Comparison of ENCODE assay signal across 22 cellular contexts in the genomic region with DNA sequence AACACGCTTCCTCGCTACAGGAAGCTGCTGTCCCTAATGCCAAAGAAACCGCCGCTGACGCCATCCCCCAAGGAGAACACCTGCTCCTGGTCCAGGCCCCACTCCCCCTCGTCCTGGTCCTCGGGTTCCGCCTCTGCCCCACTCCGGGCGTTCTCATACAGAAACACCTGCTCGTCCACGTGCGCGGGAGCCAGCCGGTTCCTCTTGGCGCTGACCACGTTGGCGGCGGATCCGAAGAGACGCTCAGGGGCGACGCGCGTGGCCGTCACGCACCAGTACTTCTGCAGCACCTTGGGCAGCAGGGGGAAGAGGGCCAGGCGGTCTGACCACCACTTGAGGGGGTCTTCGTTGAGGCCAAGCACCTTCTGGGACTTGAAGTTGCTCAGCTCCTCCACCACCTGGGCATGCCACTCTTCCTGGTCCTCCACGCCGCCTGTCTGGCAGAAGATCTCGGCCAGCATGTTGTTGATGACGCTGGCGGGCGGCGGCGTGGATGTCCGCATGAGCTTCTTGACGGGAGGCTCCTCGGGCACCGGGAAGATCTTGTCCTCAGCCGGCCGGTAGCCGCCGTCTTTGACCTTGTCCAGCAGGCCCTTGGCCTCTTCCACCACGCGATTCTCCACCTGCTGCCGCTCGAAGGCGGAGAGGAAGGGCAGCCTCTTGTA.
"Had no signal": no experiment of that assay in that cellular context is flagged by ENCODE, and none has a peak within 500 bp of the region (broad histone marks: within the 10 kb centered on the region; RNA-seq: fewer than 3 reads in every experiment).

No MANE protein-coding gene starts in this region.

- DNase-seq: activated CD4-positive, alpha-beta T cell treated with anti-CD3 and anti-CD28 coated beads for 4 hours; activated CD4-positive, alpha-beta T cell treated with anti-CD3 and anti-CD28 coated beads, Interleukin-2, amount 50 U/mL, for 48 hours; activated effector memory CD4-positive, alpha-beta T cell treated with Interleukin-2 at 50 U/mL for 16 hours; activated naive CD4-positive, alpha-beta T cell treated with anti-CD3 and anti-CD28 coated beads for 36 hours; activated naive CD8-positive, alpha-beta T cell treated with anti-CD3 and anti-CD28 coated beads, Interleukin-2, amount 10 ng/mL, durations not matched to agents 7 days and 5 days; activated T-cell treated with anti-CD3 and anti-CD28 coated beads, Interleukin-2, amount 50 U/mL, for 72 hours; amygdala; cerebellar nuclear complex; cortex of kidney; erythroblast; foreskin fibroblast; heart right ventricle; kidney; left lung; ovary; stimulated activated CD4-positive, alpha-beta T cell treated with anti-CD3 and anti-CD28 coated beads, Interleukin-4, amount 100 ng/mL, for 1 hour; stimulated activated naive CD4-positive, alpha-beta T cell treated with Interleukin-2 at 50 U/mL for 16 hours; upper lobe of right lung had no signal

- H3K27ac Mint-ChIP-seq: activated naive CD4-positive, alpha-beta T cell treated with anti-CD3 and anti-CD28 coated beads for 36 hours; activated naive CD8-positive, alpha-beta T cell treated with anti-CD3 and anti-CD28 coated beads, Interleukin-2, amount 10 ng/mL, durations not matched to agents 7 days and 5 days; activated T-cell treated with anti-CD3 and anti-CD28 coated beads, Interleukin-2, amount 50 U/mL, for 72 hours had no signal

- H3K4me3 Mint-ChIP-seq: activated naive CD4-positive, alpha-beta T cell treated with anti-CD3 and anti-CD28 coated beads for 36 hours; activated naive CD8-positive, alpha-beta T cell treated with anti-CD3 and anti-CD28 coated beads, Interleukin-2, amount 10 ng/mL, durations not matched to agents 7 days and 5 days; activated T-cell treated with anti-CD3 and anti-CD28 coated beads, Interleukin-2, amount 50 U/mL, for 72 hours; naive thymus-derived CD8-positive, alpha-beta T cell had no signal

- H3K27ac ChIP-seq: heart right ventricle, left lung, ovary, prostate gland, upper lobe of right lung had no signal

- H3K9me3 ChIP-seq: heart right ventricle, left lung, ovary, prostate gland, upper lobe of right lung had no signal

- H3K27me3 ChIP-seq: heart right ventricle, left lung, ovary, upper lobe of right lung had no signal

- H3K4me1 ChIP-seq: left lung, prostate gland, upper lobe of right lung had no signal

- ATAC-seq: activated T-cell treated with anti-CD3 and anti-CD28 coated beads, Interleukin-2, amount 50 U/mL, for 72 hours; left lung; naive thymus-derived CD8-positive, alpha-beta T cell had no signal

- H3K4me3 ChIP-seq: heart right ventricle, left lung, lung, ovary, prostate gland, upper lobe of right lung had no signal

- FAIRE-seq: endometrium, kidney had no signal

- H3K9me3 Mint-ChIP-seq: activated naive CD4-positive, alpha-beta T cell treated with anti-CD3 and anti-CD28 coated beads for 36 hours; activated naive CD8-positive, alpha-beta T cell treated with anti-CD3 and anti-CD28 coated beads, Interleukin-2, amount 10 ng/mL, durations not matched to agents 7 days and 5 days; activated T-cell treated with anti-CD3 and anti-CD28 coated beads, Interleukin-2, amount 50 U/mL, for 72 hours; naive thymus-derived CD8-positive, alpha-beta T cell had no signal

- H3K36me3 ChIP-seq: ovary had no signal

- H3K27me3 Mint-ChIP-seq: activated naive CD8-positive, alpha-beta T cell treated with anti-CD3 and anti-CD28 coated beads, Interleukin-2, amount 10 ng/mL, durations not matched to agents 7 days and 5 days; naive thymus-derived CD8-positive, alpha-beta T cell had no signal

- H3K4me1 Mint-ChIP-seq: activated naive CD8-positive, alpha-beta T cell treated with anti-CD3 and anti-CD28 coated beads, Interleukin-2, amount 10 ng/mL, durations not matched to agents 7 days and 5 days had no signal
